Comparison of ENCODE assay signal across 15 cellular contexts in genomic region chr20:24379116-24379927, GRCh38.
A peak's percentile ranks its signal among the peaks of the same experiment; 100 is the strongest.
DNase-seq lines count a peak whose midpoint lies in the region; ATAC-seq and TF ChIP-seq lines count a peak whose summit lies in the region.
"Had no signal": no experiment of that assay in that cellular context is flagged by ENCODE, and none has a peak within 500 bp of the region (broad histone marks: within the 10 kb centered on the region; RNA-seq: fewer than 3 reads in every experiment).

No MANE protein-coding gene starts in this region.

- ATAC-seq in GM19452 (IDR thresholded peaks at IDR 0.05; ENCODE audit: unreplicated experiment): no peak
- ATAC-seq: HepG2; SK-N-SH treated with all-trans-retinoic acid at 6 μM for 48 hours; stimulated activated naive B cell treated with anti-CD40 and anti-IgM and Interleukin-4, amounts not matched to agents 10 μg/mL and 1 μg/mL and 100 μg/mL, for 72 hours had no signal

- H3K27me3 ChIP-seq in AG04450 (ENCODE audit: control insufficient read depth, insufficient read depth, low read length): no peaks in the 10 kb centered on the region
- H3K27me3 ChIP-seq: gastrocnemius medialis had no signal

- peak; percentile 2 for DNase-seq in AG04450 (ENCODE audit: low read depth, low spot score)
- peak; percentile 23 for DNase-seq in MV-4-11 (lab: John Stamatoyannopoulos, UW)
- DNase-seq in dedifferentiated amniotic fluid mesenchymal stem cell (ENCODE audit: extremely low spot score): peak; percentile 27
- DNase-seq in activated naive CD4-positive, alpha-beta T cell treated with anti-CD3 and anti-CD28 coated beads, Interleukin-2, amount 50 U/mL, for 16 hours: no peak
- DNase-seq in activated CD4-positive, alpha-beta T cell treated with anti-CD3 and anti-CD28 coated beads, Interleukin-2, amount 10 ng/mL, durations not matched to agents 24 days and 14 days: no peak
- DNase-seq in middle frontal gyrus (ENCODE audit: extremely low spot score, low spot score): no peak
- DNase-seq: activated CD8-positive, alpha-beta memory T cell treated with anti-CD3 and anti-CD28 coated beads for 24 hours; NCI-H2227 treated with DMSO at 0.1 percent for 48 hours; stimulated activated naive B cell treated with anti-CD40 and anti-IgM and Interleukin-4, amounts not matched to agents 10 μg/mL and 1 μg/mL and 100 μg/mL, for 72 hours had no signal

- H3K27ac Mint-ChIP-seq in activated CD4-positive, alpha-beta T cell treated with anti-CD3 and anti-CD28 coated beads, Interleukin-2, amount 10 ng/mL, durations not matched to agents 24 days and 14 days: no peak overlapping the region
- H3K27ac Mint-ChIP-seq: CD14-positive monocyte; stimulated activated naive B cell treated with anti-CD40 and anti-IgM and Interleukin-4, amounts not matched to agents 10 μg/mL and 1 μg/mL and 100 μg/mL, for 72 hours had no signal

- no peak for TF ChIP-seq CTCF in AG04450 (IDR thresholded peaks at IDR 0.05; ENCODE audit: low read depth, low read length)

- CTCF ChIA-PET in AG04450 (lab: Charles Lee): no interaction called here

- no peaks in the 10 kb centered on the region for H3K9me3 Mint-ChIP-seq in activated CD4-positive, alpha-beta T cell treated with anti-CD3 and anti-CD28 coated beads, Interleukin-2, amount 10 ng/mL, durations not matched to agents 24 days and 14 days
- H3K9me3 Mint-ChIP-seq: CD14-positive monocyte; stimulated activated naive B cell treated with anti-CD40 and anti-IgM and Interleukin-4, amounts not matched to agents 10 μg/mL and 1 μg/mL and 100 μg/mL, for 72 hours had no signal

- POLR2A ChIA-PET in AG04450 (lab: Yijun Ruan, JAX): no interaction called here

- no peak overlapping the region for H3K4me3 Mint-ChIP-seq in activated CD4-positive, alpha-beta T cell treated with anti-CD3 and anti-CD28 coated beads, Interleukin-2, amount 10 ng/mL, durations not matched to agents 24 days and 14 days
- H3K4me3 Mint-ChIP-seq: CD14-positive monocyte; stimulated activated naive B cell treated with anti-CD40 and anti-IgM and Interleukin-4, amounts not matched to agents 10 μg/mL and 1 μg/mL and 100 μg/mL, for 72 hours had no signal

- no peak overlapping the region for H3K4me3 ChIP-seq in AG04450 (ENCODE audit: low read depth, low read length)
- no peak overlapping the region for H3K4me3 ChIP-seq in mesodermal cell (ENCODE audit: extremely low read depth, insufficient read depth, low read length, poor library complexity, severe bottlenecking)
- H3K4me3 ChIP-seq: gastrocnemius medialis had no signal

- no peaks in the 10 kb centered on the region for H3K36me3 Mint-ChIP-seq in activated CD4-positive, alpha-beta T cell treated with anti-CD3 and anti-CD28 coated beads, Interleukin-2, amount 10 ng/mL, durations not matched to agents 24 days and 14 days (ENCODE audit: low read depth)
- H3K36me3 Mint-ChIP-seq: CD14-positive monocyte; stimulated activated naive B cell treated with anti-CD40 and anti-IgM and Interleukin-4, amounts not matched to agents 10 μg/mL and 1 μg/mL and 100 μg/mL, for 72 hours had no signal

- no peaks in the 10 kb centered on the region for H3K9me3 ChIP-seq in AG04450 (ENCODE audit: control insufficient read depth, insufficient read depth, low read length)
- no peaks in the 10 kb centered on the region for H3K9me3 ChIP-seq in mesodermal cell (ENCODE audit: control insufficient read depth, low read length)
- H3K9me3 ChIP-seq: gastrocnemius medialis had no signal

- H3K4me1 ChIP-seq in mesodermal cell (ENCODE audit: control insufficient read depth, insufficient read depth, low read length, poor library complexity, severe bottlenecking): no peaks in the 10 kb centered on the region
- H3K4me1 ChIP-seq: gastrocnemius medialis had no signal

- H3K27ac ChIP-seq in AG04450 (ENCODE audit: low read depth, low read length) (no peak overlapping the region), mesodermal cell (ENCODE audit: low read depth, low read length, severe bottlenecking) (peak overlapping the region; percentile 43)
- H3K27ac ChIP-seq: gastrocnemius medialis had no signal

- 55 to 57% methylated on average over 5 of the region's 7 CpGs for WGBS in mesodermal cell (ENCODE audit: insufficient coverage in 2 of 2), 2 experiments

- no peaks in the 10 kb centered on the region for H3K36me3 ChIP-seq in mesodermal cell (ENCODE audit: control insufficient read depth, insufficient read depth, low read length)
- H3K36me3 ChIP-seq: gastrocnemius medialis had no signal

- H3K27me3 Mint-ChIP-seq in activated CD4-positive, alpha-beta T cell treated with anti-CD3 and anti-CD28 coated beads, Interleukin-2, amount 10 ng/mL, durations not matched to agents 24 days and 14 days: peaks cover 1% of the 10 kb centered on the region
- H3K27me3 Mint-ChIP-seq: stimulated activated naive B cell treated with anti-CD40 and anti-IgM and Interleukin-4, amounts not matched to agents 10 μg/mL and 1 μg/mL and 100 μg/mL, for 72 hours had no signal

- no peaks in the 10 kb centered on the region for H3K4me1 Mint-ChIP-seq in activated CD4-positive, alpha-beta T cell treated with anti-CD3 and anti-CD28 coated beads, Interleukin-2, amount 10 ng/mL, durations not matched to agents 24 days and 14 days
- H3K4me1 Mint-ChIP-seq: stimulated activated naive B cell treated with anti-CD40 and anti-IgM and Interleukin-4, amounts not matched to agents 10 μg/mL and 1 μg/mL and 100 μg/mL, for 72 hours had no signal

- intact Hi-C loops in activated CD4-positive, alpha-beta T cell treated with anti-CD3 and anti-CD28 coated beads, Interleukin-2, amount 10 ng/mL, durations not matched to agents 24 days and 14 days (cut with micrococcal nuclease): no loop called here

Comparison
In these comparisons a context has a peak if more than half of its experiments do, and no peak if none do; other contexts are left out.
1. DNase-seq: peak in AG04450 (single experiment), MV-4-11 (single experiment) and dedifferentiated amniotic fluid mesenchymal stem cell (single experiment); none in activated naive CD4-positive, alpha-beta T cell treated with anti-CD3 and anti-CD28 coated beads, Interleukin-2, amount 50 U/mL, for 16 hours (single experiment), activated CD4-positive, alpha-beta T cell treated with anti-CD3 and anti-CD28 coated beads, Interleukin-2, amount 10 ng/mL, durations not matched to agents 24 days and 14 days (single experiment) and middle frontal gyrus (single experiment).